22 cellular contexts compared by ENCODE assay signal in the genomic region with DNA sequence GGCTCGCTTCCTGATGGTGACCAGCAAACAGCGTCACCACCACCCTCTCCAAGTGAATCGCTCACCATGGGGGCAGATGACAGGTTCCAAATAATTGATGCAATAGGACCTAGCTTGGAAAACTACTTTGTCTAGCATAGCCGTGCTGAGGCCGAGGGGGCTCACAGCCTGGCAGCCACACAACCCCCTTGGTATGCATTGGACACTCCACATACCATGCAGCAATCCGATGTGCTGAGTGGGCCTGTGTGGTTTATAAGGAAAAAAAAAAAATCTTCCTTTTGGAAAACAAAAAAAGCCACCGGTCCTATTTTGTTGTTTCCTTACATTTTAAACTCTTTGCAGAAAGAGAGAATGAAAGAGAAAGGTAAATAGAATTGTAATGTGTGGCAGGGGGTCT. TPM values are rescaled to one million over a fixed set of nuclear protein-coding genes. Genes with fewer than 3 reads are reported as not detected.
DNase-seq lines count a peak whose midpoint lies in the region; ATAC-seq and TF ChIP-seq lines count a peak whose summit lies in the region.
"Had no signal": no experiment of that assay in that cellular context is flagged by ENCODE, and none has a peak within 500 bp of the region (broad histone marks: within the 10 kb centered on the region; RNA-seq: fewer than 3 reads in every experiment).

No MANE protein-coding gene starts in this region.

- H3K79me2 ChIP-seq in DND-41 (ENCODE audit: insufficient read depth, low read length): peaks cover 82% of the 10 kb centered on the region
- H3K79me2 ChIP-seq in H9 (ENCODE audit: insufficient read depth, low read length): no peaks in the 10 kb centered on the region
- H3K79me2 ChIP-seq: hepatocyte had no signal

- H2BK5ac ChIP-seq in H9 (ENCODE audit: insufficient read length, low read length): no peak overlapping the region

- H2BK120ac ChIP-seq in H9 (ENCODE audit: low read depth, low read length, poor library complexity, severe bottlenecking): no peak overlapping the region

- no peak overlapping the region for H3K14ac ChIP-seq in H9 (ENCODE audit: insufficient read depth, low read length)

- no peak overlapping the region for H3K4me3 Mint-ChIP-seq in T-cell
- H3K4me3 Mint-ChIP-seq in central memory CD8-positive, alpha-beta T cell: peak overlapping the region; percentile 53
- H3K4me3 Mint-ChIP-seq in H9: no peak overlapping the region

- POLR2A ChIA-PET in T-cell (lab: Charles Lee): no interaction called here

- H3T11ph ChIP-seq in H9 (ENCODE audit: low read length): no peak overlapping the region

- H3K36me3 ChIP-seq in DND-41 (ENCODE audit: insufficient read depth, low read length): peaks cover 99% of the 10 kb centered on the region
- H3K36me3 ChIP-seq: cardiac muscle cell had no signal

- 0 out of 2 replicates have a peak overlapping the region, but pooled peaks have one; percentile 3 for H3K4me2 ChIP-seq in DND-41 (ENCODE audit: insufficient read depth, low read length)
- no peak overlapping the region for H3K4me2 ChIP-seq in H9 (ENCODE audit: insufficient read depth, insufficient read length, low read length)
- H3K4me2 ChIP-seq: hepatocyte had no signal

- no peak overlapping the region for H2BK15ac ChIP-seq in H9 (ENCODE audit: low read depth, low read length)

- H4K91ac ChIP-seq in H9 (ENCODE audit: insufficient read length, low read depth, low read length): no peak overlapping the region

- no peak overlapping the region for H3K4me3 ChIP-seq in DND-41 (ENCODE audit: low read depth in 1 of 2, low read length in 2 of 2)
- H3K4me3 ChIP-seq: cardiac muscle cell, hepatocyte had no signal

- H4K8ac ChIP-seq in H9 (replicated peaks; ENCODE audit: insufficient read length, low read depth, low read length): no peak overlapping the region

- H3K4me1 Mint-ChIP-seq in T-cell (peaks cover 77 to 88% (median 83%) of the 10 kb centered on the region in 3 donors), H9 (peaks cover 19 to 37% of the 10 kb centered on the region in 2 experiments)
- peaks cover 62% of the 10 kb centered on the region for H3K4me1 Mint-ChIP-seq in central memory CD8-positive, alpha-beta T cell

- no CpG with 5 or more reads among the region's 7 CpGs for WGBS in H9 (ENCODE audit: extremely low coverage, insufficient read length, low lambda C conversion rate)

- H3K9me3 ChIP-seq in DND-41 (ENCODE audit: insufficient read depth, low read length, severe bottlenecking) (no peaks in the 10 kb centered on the region), H9 (ENCODE audit: control insufficient read depth, low read depth, low read length) (no peaks in the 10 kb centered on the region)
- H3K9me3 ChIP-seq: BE2C had no signal

- no peak overlapping the region for H2AFZ ChIP-seq in DND-41 (ENCODE audit: low read depth, low read length)
- no peak overlapping the region for H2AFZ ChIP-seq in H9 (ENCODE audit: low read length)
- H2AFZ ChIP-seq: hepatocyte had no signal

- peaks cover 36% of the 10 kb centered on the region for H3K4me1 ChIP-seq in DND-41 (ENCODE audit: insufficient read depth, low read length)
- 0 out of 2 replicates have a peak, but pooled peaks cover under 1% of the 10 kb centered on the region for H3K4me1 ChIP-seq in H9 (ENCODE audit: insufficient read depth, low read length)

- H3K9ac ChIP-seq in DND-41 (ENCODE audit: low read depth, low read length) (no peak overlapping the region), H9 (ENCODE audit: extremely low read depth, insufficient read length, low read length) (no peak overlapping the region)

- no peak overlapping the region for H3K56ac ChIP-seq in H9 (ENCODE audit: insufficient read length, low read depth, low read length)

- H3K27me3 ChIP-seq in DND-41 (ENCODE audit: insufficient read depth, low read length, poor library complexity) (no peaks in the 10 kb centered on the region), H9 (ENCODE audit: insufficient read depth, low read length) (no peaks in the 10 kb centered on the region; the same call in 1 of the 2 replicates)
- H3K27me3 ChIP-seq: BE2C, cardiac muscle cell had no signal

- peaks cover 82% of the 10 kb centered on the region for H3K36me3 Mint-ChIP-seq in T-cell
- peaks cover 95% of the 10 kb centered on the region for H3K36me3 Mint-ChIP-seq in central memory CD8-positive, alpha-beta T cell (ENCODE audit: insufficient read depth)
- H3K36me3 Mint-ChIP-seq in H9 (ENCODE audit: insufficient read depth in 1 of 3, low read depth in 3 of 3): peaks cover 0 to 5% (median 0%) of the 10 kb centered on the region in 3 experiments; a peak in 1 of 7 replicates

- CTCF ChIA-PET in T-cell (lab: Charles Lee): interaction anchor here in 1 of 2 donors (1.8 kb wide), 1 partner anchor 9 kb away, joined by 4 read pairs; no protein-coding TSS in a partner anchor

- H3K27me3 Mint-ChIP-seq in T-cell: no peaks in the 10 kb centered on the region
- H3K27me3 Mint-ChIP-seq in central memory CD8-positive, alpha-beta T cell: no peaks in the 10 kb centered on the region
- peaks cover 58% of the 10 kb centered on the region for H3K27me3 Mint-ChIP-seq in H9 (ENCODE audit: low read depth)

- no peaks in the 10 kb centered on the region for H3K23me2 ChIP-seq in H9 (ENCODE audit: insufficient read length, low read depth, low read length, poor library complexity, severe bottlenecking)

- no peak for TF ChIP-seq CTCF in DND-41 (IDR thresholded peaks at IDR 0.05; ENCODE audit: borderline replicate concordance, extremely low read depth, low read length, poor library complexity, severe bottlenecking)
- TF ChIP-seq CTCF in H9 (conservative IDR thresholded peaks at IDR 0.05): no peak

- no peak overlapping the region for H2AK5ac ChIP-seq in H9 (ENCODE audit: insufficient read length, low read length)

- ATAC-seq in DND-41 (ENCODE audit: insufficient read depth, low read depth) (no peak), T-cell (replicated peaks in 1 of 4) (no peak)
- no peak for ATAC-seq in central memory CD8-positive, alpha-beta T cell (replicated peaks; ENCODE audit: extremely low read depth, poor library complexity, severe bottlenecking)
- ATAC-seq: PC-3, sciatic nerve had no signal

- H2BK12ac ChIP-seq in H9 (ENCODE audit: insufficient read length, low read depth, low read length): no peak overlapping the region

- peak overlapping the region; percentile 37; the same call in 1 of the 2 replicates for H3K27ac ChIP-seq in DND-41 (ENCODE audit: low read length)
- no peak overlapping the region for H3K27ac ChIP-seq in H9 (ENCODE audit: insufficient read length, low read depth, low read length)
- H3K27ac ChIP-seq: cardiac muscle cell, hepatocyte, VCaP had no signal

- H4K20me1 ChIP-seq in DND-41 (ENCODE audit: insufficient read depth, low read length) (peaks cover 56% of the 10 kb centered on the region), H9 (ENCODE audit: control insufficient read depth, insufficient read depth, insufficient read length) (no peaks in the 10 kb centered on the region)

- no peak overlapping the region for H3K23ac ChIP-seq in H9 (ENCODE audit: insufficient read length, low read depth, low read length)

- H3K27ac Mint-ChIP-seq in T-cell (peak overlapping the region; percentile 64 to 71), H9 (no peak overlapping the region)
- H3K27ac Mint-ChIP-seq in central memory CD8-positive, alpha-beta T cell (ENCODE audit: low read depth): peak overlapping the region; percentile 50

- H3K4ac ChIP-seq in H9 (ENCODE audit: low read depth, low read length): no peak overlapping the region

- H2BK20ac ChIP-seq in H9 (ENCODE audit: low read depth, low read length, poor library complexity, severe bottlenecking): no peak overlapping the region

- H3K9me3 Mint-ChIP-seq in T-cell: no peaks in the 10 kb centered on the region
- H3K9me3 Mint-ChIP-seq in central memory CD8-positive, alpha-beta T cell: no peaks in the 10 kb centered on the region
- H3K9me3 Mint-ChIP-seq in H9: 0 out of 5 replicates have a peak, but pooled peaks cover 0 to 2% of the 10 kb centered on the region in 2 experiments

- peak; percentile 64 for DNase-seq in AG08395 (ENCODE audit: low spot score)
- no peak for DNase-seq in DND-41
- DNase-seq in T-cell: no peak
- no peak for DNase-seq in central memory CD8-positive, alpha-beta T cell (ENCODE audit: low spot score in 2 of 2)
- DNase-seq in NCI-H345 treated with DMSO at 0.1 percent for 48 hours (lab: John Stamatoyannopoulos, UW; ENCODE audit: unreplicated experiment): no peak
- no peak for DNase-seq in NCI-H1105 treated with DMSO at 0.1 percent for 48 hours (lab: John Stamatoyannopoulos, UW)
- no peak for DNase-seq in SK-N-DZ (ENCODE audit: low spot score)
- no peak for DNase-seq in H9
- DNase-seq: activated naive CD4-positive, alpha-beta T cell; BE2C; DMS 273 treated with DMSO at 0.1 percent for 48 hours; effector CD8-positive, alpha-beta T cell; kidney glomerular epithelial cell; NCI-H2081 treated with DMSO at 0.1 percent for 48 hours; NCI-H526; occipital lobe; PC-3; stimulated activated CD4-positive, alpha-beta T cell treated with anti-CD3 and anti-CD28 coated beads, Interleukin-4, amount 100 ng/mL, for 1 hour had no signal

- no peak overlapping the region for H3K18ac ChIP-seq in H9 (ENCODE audit: insufficient read length, low read depth, low read length)

- no peak overlapping the region for H4K5ac ChIP-seq in H9 (ENCODE audit: insufficient read length, low read depth, low read length)

- H3K79me1 ChIP-seq in H9 (ENCODE audit: insufficient read depth, low read depth, low read length, poor library complexity, severe bottlenecking): no peaks in the 10 kb centered on the region

RNA-seq across cellular contexts. Expression of a gene that starts 15.1 kb away (rescaled TPM):
- total RNA-seq in T-cell (10 to 100 TPM; 47.2 to 98.1 (median 59.9) TPM), H9 (2021) (0.31 TPM in 2 replicates)
- polyA plus RNA-seq in SK-N-DZ (2014; cell fraction: cytosol; rRNA removed): 61.7 and 63.5 TPM in 2 replicates
- polyA plus RNA-seq in SK-N-DZ (2014; cell fraction: nucleus; rRNA removed): 52.1 and 84.8 TPM in 2 replicates
- total RNA-seq: occipital lobe had no signal

Comparison
In these comparisons a context has a peak if more than half of its experiments do, and no peak if none do; other contexts are left out.
1. H3K27ac Mint-ChIP-seq: peak in T-cell (2 of 2) and central memory CD8-positive, alpha-beta T cell (single experiment); none in H9 (0 of 3).
2. RNA of a gene that starts 15.1 kb away (total RNA-seq): 47.2 to 98.1 TPM in T-cell; 0.31 TPM in H9; every median in the first group is over 10 times any median in the second.